8 cellular contexts compared by ENCODE assay signal in the genomic region with DNA sequence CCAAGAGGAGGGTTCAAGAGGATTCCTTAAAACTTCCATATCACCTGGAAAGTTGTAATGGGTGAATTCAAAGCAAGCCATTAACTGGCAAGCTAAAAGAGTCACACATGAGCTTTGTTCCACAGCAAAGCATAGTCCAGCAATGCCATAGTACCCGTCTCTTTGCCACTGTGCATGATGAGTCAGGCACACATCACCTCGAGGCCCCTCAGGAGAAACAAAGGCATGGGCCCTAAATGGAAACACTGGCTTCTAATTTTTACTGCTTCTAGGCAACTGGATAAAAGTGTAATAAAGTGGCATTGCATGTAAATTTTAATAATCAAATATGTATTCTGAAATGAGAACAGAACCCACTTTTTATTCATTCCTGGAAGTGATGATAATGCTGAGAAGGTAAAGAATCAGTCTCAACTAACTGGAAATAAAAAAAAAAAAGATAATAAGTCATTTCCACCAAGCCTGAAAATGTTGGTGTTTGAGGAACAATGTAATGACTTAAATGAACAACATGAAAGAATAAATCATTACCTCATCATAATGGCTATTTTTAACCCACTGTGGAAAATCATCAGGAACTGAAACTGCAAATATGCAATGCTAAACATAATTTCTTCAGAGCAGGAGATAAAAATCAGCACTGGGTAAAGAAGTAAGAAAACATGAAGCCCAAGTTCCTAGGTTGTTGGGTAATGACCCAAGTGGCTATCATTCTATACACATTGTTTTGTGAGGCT.
DNase-seq lines count a peak whose midpoint lies in the region; ATAC-seq and TF ChIP-seq lines count a peak whose summit lies in the region.

No MANE protein-coding gene starts in this region.

- ATAC-seq in GM18909 (IDR thresholded peaks at IDR 0.05; ENCODE audit: poor library complexity, unreplicated experiment) (peak; percentile 43), HG02870 (IDR thresholded peaks at IDR 0.05; ENCODE audit: unreplicated experiment) (no peak)
- peak; percentile 80 to 84 for ATAC-seq in activated naive CD4-positive, alpha-beta T cell treated with anti-CD3 and anti-CD28 coated beads, Interleukin-2, amount 50 U/mL, for 72 hours

- TF ChIP-seq CTCF in parathyroid adenoma (IDR thresholded peaks at IDR 0.05) (no peak), tibial nerve (IDR thresholded peaks at IDR 0.05) (no peak), foreskin fibroblast (IDR thresholded peaks at IDR 0.05; ENCODE audit: low read depth, low read length) (no peak)

- 79 to 85% methylated on average over 2 of the region's 2 CpGs for WGBS in tibial nerve, 2 donors

- H3K27ac Mint-ChIP-seq in activated naive CD4-positive, alpha-beta T cell treated with anti-CD3 and anti-CD28 coated beads, Interleukin-2, amount 50 U/mL, for 72 hours = peak overlapping the region; percentile 92 to 99

- no peaks in the 10 kb centered on the region for H3K9me3 ChIP-seq in parathyroid adenoma (ENCODE audit: control insufficient read depth, low read length)
- no peaks in the 10 kb centered on the region for H3K9me3 ChIP-seq in tibial nerve

- TF ChIP-seq EP300 in tibial nerve (IDR thresholded peaks at IDR 0.05) = peak in 1 of 2 donors; percentile 59

- H3K27me3 ChIP-seq in parathyroid adenoma (ENCODE audit: control insufficient read depth, insufficient read depth, low read length) (no peaks in the 10 kb centered on the region), tibial nerve (no peaks in the 10 kb centered on the region)

- no peak overlapping the region for H2AFZ ChIP-seq in parathyroid adenoma

- no peak for TF ChIP-seq POLR2A in tibial nerve (IDR thresholded peaks at IDR 0.05)

- peaks cover 26% of the 10 kb centered on the region for H3K79me2 ChIP-seq in parathyroid adenoma

- no peak overlapping the region for H3K4me3 ChIP-seq in parathyroid adenoma (ENCODE audit: low read depth, low read length)
- no peak overlapping the region for H3K4me3 ChIP-seq in tibial nerve
- no peak overlapping the region for H3K4me3 ChIP-seq in foreskin fibroblast (ENCODE audit: low read depth in 1 of 2, low read length in 2 of 2)

- no peak overlapping the region for H3K9ac ChIP-seq in parathyroid adenoma

- H3K9me3 Mint-ChIP-seq in activated naive CD4-positive, alpha-beta T cell treated with anti-CD3 and anti-CD28 coated beads, Interleukin-2, amount 50 U/mL, for 72 hours = peaks cover 5 to 6% of the 10 kb centered on the region in 2 donors

- H3K36me3 ChIP-seq in parathyroid adenoma (ENCODE audit: control insufficient read depth, insufficient read depth, low read length) (no peaks in the 10 kb centered on the region), tibial nerve (no peaks in the 10 kb centered on the region)

- H3K4me1 ChIP-seq in parathyroid adenoma (peaks cover 3% of the 10 kb centered on the region), tibial nerve (peaks cover 0 to 21% (median 2%) of the 10 kb centered on the region in 4 donors)

- H3K27ac ChIP-seq in parathyroid adenoma (peak overlapping the region; percentile 34), tibial nerve (peak overlapping the region in 1 of 4 donors; percentile 18)

- DNase-seq in HT1080 (ENCODE audit: low read depth) (peak; percentile 62), tibial nerve (ENCODE audit: low spot score in 2 of 2) (no peak), ureter (ENCODE audit: low spot score) (no peak), foreskin fibroblast (no peak)
- DNase-seq in activated naive CD4-positive, alpha-beta T cell treated with anti-CD3 and anti-CD28 coated beads, Interleukin-2, amount 50 U/mL, for 72 hours (ENCODE audit: low spot score in 2 of 2) = peak in 1 of 2 donors; percentile 44

- no peak overlapping the region for H3K4me2 ChIP-seq in parathyroid adenoma (ENCODE audit: low read length)

- peaks cover 15 to 64% of the 10 kb centered on the region in 2 donors for H3K36me3 Mint-ChIP-seq in activated naive CD4-positive, alpha-beta T cell treated with anti-CD3 and anti-CD28 coated beads, Interleukin-2, amount 50 U/mL, for 72 hours
